Comparison of ENCODE assay signal across 1 cellular context in the genomic region with DNA sequence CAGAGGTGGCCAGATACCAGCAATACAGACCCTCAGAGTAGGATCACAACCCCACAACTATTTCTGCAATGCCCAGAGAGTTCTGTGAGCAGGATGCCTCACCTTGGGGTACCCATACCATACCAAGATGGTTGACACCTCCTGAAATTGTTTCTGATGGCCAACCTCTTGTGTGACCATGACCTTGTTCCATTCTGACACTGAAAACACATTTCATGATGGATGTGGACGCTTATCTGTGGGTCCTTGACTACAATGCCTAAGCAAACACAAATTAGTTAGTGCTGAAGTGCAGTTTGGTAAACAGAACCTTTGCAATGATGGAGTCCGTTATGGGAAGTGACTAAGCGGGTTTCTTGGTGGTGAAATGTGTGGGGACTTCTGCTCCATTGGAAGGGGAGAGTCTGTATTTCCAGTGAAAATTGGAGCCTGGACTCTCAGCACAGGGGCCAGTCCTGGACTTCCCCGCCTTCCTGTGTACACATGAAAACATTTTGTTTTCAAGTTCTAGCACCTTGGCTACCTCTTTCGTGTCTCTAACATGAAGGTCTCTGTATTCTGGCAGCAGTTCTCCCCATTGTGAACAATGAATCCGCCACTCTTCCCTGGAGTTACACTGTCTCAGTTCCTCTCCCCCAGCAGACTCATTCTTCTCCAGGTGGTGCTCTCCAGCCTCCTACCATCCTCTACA.
A peak's percentile ranks its signal among the peaks of the same experiment; 100 is the strongest.
TF ChIP-seq lines count a peak whose summit lies in the region.

No MANE protein-coding gene starts in this region.

TF ChIP-seq in HepG2, 621 proteins besides CTCF, POLR2A, EP300 and RAD21 (continued from another document and continues in another):
- no peak for TF ChIP-seq MBNL3 (CRISPR knock-in tag; conservative IDR thresholded peaks at IDR 0.05)
- TF ChIP-seq, protein P1, sequence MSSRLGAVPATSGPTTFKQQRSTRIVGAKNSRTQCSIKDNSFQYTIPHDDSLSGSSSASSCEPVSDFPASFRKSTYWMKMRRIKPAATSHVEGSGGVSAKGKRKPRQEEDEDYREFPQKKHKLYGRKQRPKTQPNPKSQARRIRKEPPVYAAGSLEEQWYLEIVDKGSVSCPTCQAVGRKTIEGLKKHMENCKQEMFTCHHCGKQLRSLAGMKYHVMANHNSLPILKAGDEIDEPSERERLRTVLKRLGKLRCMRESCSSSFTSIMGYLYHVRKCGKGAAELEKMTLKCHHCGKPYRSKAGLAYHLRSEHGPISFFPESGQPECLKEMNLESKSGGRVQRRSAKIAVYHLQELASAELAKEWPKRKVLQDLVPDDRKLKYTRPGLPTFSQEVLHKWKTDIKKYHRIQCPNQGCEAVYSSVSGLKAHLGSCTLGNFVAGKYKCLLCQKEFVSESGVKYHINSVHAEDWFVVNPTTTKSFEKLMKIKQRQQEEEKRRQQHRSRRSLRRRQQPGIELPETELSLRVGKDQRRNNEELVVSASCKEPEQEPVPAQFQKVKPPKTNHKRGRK (CRISPR knock-in tag; IDR thresholded peaks at IDR 0.05): no peak
- TF ChIP-seq ZFP36 (IDR thresholded peaks at IDR 0.05; ENCODE audit: borderline replicate concordance, low read depth, low read length, partially characterized antibody): no peak
- peak; percentile 68; the same call in 1 of the 2 replicates for TF ChIP-seq ZNF556 (CRISPR knock-in tag; IDR thresholded peaks at IDR 0.05; ENCODE audit: borderline replicate concordance)
- TF ChIP-seq, protein P2, sequence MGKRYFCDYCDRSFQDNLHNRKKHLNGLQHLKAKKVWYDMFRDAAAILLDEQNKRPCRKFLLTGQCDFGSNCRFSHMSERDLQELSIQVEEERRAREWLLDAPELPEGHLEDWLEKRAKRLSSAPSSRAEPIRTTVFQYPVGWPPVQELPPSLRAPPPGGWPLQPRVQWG (CRISPR knock-in tag; IDR thresholded peaks at IDR 0.05; ENCODE audit: borderline replicate concordance, low read depth): no peak
- no peak for TF ChIP-seq ARID2 (CRISPR knock-in tag; IDR thresholded peaks at IDR 0.05; ENCODE audit: borderline replicate concordance)
- peak; percentile 98 for TF ChIP-seq PHF21A (CRISPR knock-in tag; IDR thresholded peaks at IDR 0.05)
- TF ChIP-seq RCOR2 (CRISPR knock-in tag; IDR thresholded peaks at IDR 0.05): peak; percentile 98
- TF ChIP-seq, protein P3, sequence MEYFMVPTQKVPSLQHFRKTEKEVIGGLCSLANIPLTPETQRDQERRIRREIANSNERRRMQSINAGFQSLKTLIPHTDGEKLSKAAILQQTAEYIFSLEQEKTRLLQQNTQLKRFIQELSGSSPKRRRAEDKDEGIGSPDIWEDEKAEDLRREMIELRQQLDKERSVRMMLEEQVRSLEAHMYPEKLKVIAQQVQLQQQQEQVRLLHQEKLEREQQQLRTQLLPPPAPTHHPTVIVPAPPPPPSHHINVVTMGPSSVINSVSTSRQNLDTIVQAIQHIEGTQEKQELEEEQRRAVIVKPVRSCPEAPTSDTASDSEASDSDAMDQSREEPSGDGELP (IDR thresholded peaks at IDR 0.05; ENCODE audit: borderline replicate concordance, low read depth): no peak; the same call in 1 of the 2 replicates
- TF ChIP-seq, protein P4, sequence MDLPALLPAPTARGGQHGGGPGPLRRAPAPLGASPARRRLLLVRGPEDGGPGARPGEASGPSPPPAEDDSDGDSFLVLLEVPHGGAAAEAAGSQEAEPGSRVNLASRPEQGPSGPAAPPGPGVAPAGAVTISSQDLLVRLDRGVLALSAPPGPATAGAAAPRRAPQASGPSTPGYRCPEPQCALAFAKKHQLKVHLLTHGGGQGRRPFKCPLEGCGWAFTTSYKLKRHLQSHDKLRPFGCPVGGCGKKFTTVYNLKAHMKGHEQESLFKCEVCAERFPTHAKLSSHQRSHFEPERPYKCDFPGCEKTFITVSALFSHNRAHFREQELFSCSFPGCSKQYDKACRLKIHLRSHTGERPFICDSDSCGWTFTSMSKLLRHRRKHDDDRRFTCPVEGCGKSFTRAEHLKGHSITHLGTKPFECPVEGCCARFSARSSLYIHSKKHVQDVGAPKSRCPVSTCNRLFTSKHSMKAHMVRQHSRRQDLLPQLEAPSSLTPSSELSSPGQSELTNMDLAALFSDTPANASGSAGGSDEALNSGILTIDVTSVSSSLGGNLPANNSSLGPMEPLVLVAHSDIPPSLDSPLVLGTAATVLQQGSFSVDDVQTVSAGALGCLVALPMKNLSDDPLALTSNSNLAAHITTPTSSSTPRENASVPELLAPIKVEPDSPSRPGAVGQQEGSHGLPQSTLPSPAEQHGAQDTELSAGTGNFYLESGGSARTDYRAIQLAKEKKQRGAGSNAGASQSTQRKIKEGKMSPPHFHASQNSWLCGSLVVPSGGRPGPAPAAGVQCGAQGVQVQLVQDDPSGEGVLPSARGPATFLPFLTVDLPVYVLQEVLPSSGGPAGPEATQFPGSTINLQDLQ (CRISPR knock-in tag; IDR thresholded peaks at IDR 0.05): peak; percentile 40; the same call in 1 of the 2 replicates
- TF ChIP-seq, protein P5, sequence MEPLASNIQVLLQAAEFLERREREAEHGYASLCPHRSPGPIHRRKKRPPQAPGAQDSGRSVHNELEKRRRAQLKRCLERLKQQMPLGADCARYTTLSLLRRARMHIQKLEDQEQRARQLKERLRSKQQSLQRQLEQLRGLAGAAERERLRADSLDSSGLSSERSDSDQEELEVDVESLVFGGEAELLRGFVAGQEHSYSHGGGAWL (CRISPR knock-in tag; IDR thresholded peaks at IDR 0.05): no peak
- no peak for TF ChIP-seq ATRX (CRISPR knock-in tag; IDR thresholded peaks at IDR 0.05; ENCODE audit: borderline replicate concordance)
- no peak for TF ChIP-seq EEA1 (CRISPR knock-in tag; IDR thresholded peaks at IDR 0.05; ENCODE audit: borderline replicate concordance)
- TF ChIP-seq ONECUT2 (CRISPR knock-in tag; IDR thresholded peaks at IDR 0.05): peak; percentile 49; the same call in 1 of the 2 replicates
- peak; percentile 59; the same call in 1 of the 2 replicates for TF ChIP-seq ARNT2 (CRISPR knock-in tag; IDR thresholded peaks at IDR 0.05; ENCODE audit: low read depth)
- TF ChIP-seq, protein P6, sequence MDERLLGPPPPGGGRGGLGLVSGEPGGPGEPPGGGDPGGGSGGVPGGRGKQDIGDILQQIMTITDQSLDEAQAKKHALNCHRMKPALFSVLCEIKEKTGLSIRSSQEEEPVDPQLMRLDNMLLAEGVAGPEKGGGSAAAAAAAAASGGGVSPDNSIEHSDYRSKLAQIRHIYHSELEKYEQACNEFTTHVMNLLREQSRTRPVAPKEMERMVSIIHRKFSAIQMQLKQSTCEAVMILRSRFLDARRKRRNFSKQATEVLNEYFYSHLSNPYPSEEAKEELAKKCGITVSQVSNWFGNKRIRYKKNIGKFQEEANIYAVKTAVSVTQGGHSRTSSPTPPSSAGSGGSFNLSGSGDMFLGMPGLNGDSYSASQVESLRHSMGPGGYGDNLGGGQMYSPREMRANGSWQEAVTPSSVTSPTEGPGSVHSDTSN (CRISPR knock-in tag; IDR thresholded peaks at IDR 0.05): peak; percentile 84
- 0 out of 2 replicates have a peak, but pooled peaks have one; percentile 56 for TF ChIP-seq STAT5B (CRISPR knock-in tag; IDR thresholded peaks at IDR 0.05)
- TF ChIP-seq SMYD3 (CRISPR knock-in tag; IDR thresholded peaks at IDR 0.05): no peak
- no peak for TF ChIP-seq NFKB2 (CRISPR knock-in tag; IDR thresholded peaks at IDR 0.05; ENCODE audit: borderline replicate concordance)
- no peak for TF ChIP-seq PAF1 (CRISPR knock-in tag; IDR thresholded peaks at IDR 0.05)
- no peak for TF ChIP-seq KDM5A (IDR thresholded peaks at IDR 0.05; ENCODE audit: borderline replicate concordance, low read length)
- 0 out of 2 replicates have a peak, but pooled peaks have one; percentile 14 for TF ChIP-seq ZNF143 (CRISPR knock-in tag; IDR thresholded peaks at IDR 0.05)
- TF ChIP-seq HOXA9 (CRISPR knock-in tag; IDR thresholded peaks at IDR 0.05; ENCODE audit: borderline replicate concordance): no peak
- TF ChIP-seq GLI4 (CRISPR knock-in tag; IDR thresholded peaks at IDR 0.05; ENCODE audit: borderline replicate concordance): no peak
- TF ChIP-seq, protein P7, sequence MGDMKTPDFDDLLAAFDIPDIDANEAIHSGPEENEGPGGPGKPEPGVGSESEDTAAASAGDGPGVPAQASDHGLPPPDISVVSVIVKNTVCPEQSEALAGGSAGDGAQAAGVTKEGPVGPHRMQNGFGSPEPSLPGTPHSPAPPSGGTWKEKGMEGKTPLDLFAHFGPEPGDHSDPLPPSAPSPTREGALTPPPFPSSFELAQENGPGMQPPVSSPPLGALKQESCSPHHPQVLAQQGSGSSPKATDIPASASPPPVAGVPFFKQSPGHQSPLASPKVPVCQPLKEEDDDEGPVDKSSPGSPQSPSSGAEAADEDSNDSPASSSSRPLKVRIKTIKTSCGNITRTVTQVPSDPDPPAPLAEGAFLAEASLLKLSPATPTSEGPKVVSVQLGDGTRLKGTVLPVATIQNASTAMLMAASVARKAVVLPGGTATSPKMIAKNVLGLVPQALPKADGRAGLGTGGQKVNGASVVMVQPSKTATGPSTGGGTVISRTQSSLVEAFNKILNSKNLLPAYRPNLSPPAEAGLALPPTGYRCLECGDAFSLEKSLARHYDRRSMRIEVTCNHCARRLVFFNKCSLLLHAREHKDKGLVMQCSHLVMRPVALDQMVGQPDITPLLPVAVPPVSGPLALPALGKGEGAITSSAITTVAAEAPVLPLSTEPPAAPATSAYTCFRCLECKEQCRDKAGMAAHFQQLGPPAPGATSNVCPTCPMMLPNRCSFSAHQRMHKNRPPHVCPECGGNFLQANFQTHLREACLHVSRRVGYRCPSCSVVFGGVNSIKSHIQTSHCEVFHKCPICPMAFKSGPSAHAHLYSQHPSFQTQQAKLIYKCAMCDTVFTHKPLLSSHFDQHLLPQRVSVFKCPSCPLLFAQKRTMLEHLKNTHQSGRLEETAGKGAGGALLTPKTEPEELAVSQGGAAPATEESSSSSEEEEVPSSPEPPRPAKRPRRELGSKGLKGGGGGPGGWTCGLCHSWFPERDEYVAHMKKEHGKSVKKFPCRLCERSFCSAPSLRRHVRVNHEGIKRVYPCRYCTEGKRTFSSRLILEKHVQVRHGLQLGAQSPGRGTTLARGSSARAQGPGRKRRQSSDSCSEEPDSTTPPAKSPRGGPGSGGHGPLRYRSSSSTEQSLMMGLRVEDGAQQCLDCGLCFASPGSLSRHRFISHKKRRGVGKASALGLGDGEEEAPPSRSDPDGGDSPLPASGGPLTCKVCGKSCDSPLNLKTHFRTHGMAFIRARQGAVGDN (CRISPR knock-in tag; IDR thresholded peaks at IDR 0.05): peak; percentile 71
- TF ChIP-seq, protein P8, sequence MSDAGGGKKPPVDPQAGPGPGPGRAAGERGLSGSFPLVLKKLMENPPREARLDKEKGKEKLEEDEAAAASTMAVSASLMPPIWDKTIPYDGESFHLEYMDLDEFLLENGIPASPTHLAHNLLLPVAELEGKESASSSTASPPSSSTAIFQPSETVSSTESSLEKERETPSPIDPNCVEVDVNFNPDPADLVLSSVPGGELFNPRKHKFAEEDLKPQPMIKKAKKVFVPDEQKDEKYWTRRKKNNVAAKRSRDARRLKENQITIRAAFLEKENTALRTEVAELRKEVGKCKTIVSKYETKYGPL (CRISPR knock-in tag; IDR thresholded peaks at IDR 0.05): no peak
- peak; percentile 56; the same call in 1 of the 2 replicates for TF ChIP-seq ZNF792 (CRISPR knock-in tag; IDR thresholded peaks at IDR 0.05)
- TF ChIP-seq, protein P9, sequence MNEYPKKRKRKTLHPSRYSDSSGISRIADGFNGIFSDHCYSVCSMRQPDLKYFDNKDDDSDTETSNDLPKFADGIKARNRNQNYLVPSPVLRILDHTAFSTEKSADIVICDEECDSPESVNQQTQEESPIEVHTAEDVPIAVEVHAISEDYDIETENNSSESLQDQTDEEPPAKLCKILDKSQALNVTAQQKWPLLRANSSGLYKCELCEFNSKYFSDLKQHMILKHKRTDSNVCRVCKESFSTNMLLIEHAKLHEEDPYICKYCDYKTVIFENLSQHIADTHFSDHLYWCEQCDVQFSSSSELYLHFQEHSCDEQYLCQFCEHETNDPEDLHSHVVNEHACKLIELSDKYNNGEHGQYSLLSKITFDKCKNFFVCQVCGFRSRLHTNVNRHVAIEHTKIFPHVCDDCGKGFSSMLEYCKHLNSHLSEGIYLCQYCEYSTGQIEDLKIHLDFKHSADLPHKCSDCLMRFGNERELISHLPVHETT (CRISPR knock-in tag; conservative IDR thresholded peaks at IDR 0.05): peak; percentile 81; the same call in 1 of the 2 replicates
- peak; percentile 60; the same call in 1 of the 2 replicates for TF ChIP-seq MAFG (CRISPR knock-in tag; IDR thresholded peaks at IDR 0.05)
- no peak for TF ChIP-seq ZNF256 (CRISPR knock-in tag; conservative IDR thresholded peaks at IDR 0.05)
- peak; percentile 73; the same call in 1 of the 2 replicates for TF ChIP-seq ZNF747 (CRISPR knock-in tag; IDR thresholded peaks at IDR 0.05; ENCODE audit: borderline replicate concordance)
- TF ChIP-seq, protein P10, sequence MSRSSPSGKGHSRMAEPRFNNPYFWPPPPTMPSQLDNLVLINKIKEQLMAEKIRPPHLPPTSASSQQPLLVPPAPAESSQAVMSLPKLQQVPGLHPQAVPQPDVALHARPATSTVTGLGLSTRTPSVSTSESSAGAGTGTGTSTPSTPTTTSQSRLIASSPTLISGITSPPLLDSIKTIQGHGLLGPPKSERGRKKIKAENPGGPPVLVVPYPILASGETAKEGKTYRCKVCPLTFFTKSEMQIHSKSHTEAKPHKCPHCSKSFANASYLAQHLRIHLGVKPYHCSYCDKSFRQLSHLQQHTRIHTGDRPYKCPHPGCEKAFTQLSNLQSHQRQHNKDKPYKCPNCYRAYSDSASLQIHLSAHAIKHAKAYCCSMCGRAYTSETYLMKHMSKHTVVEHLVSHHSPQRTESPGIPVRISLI (CRISPR knock-in tag; IDR thresholded peaks at IDR 0.05; ENCODE audit: borderline replicate concordance): peak; percentile 53; the same call in 1 of the 2 replicates
- TF ChIP-seq ZNF180 (CRISPR knock-in tag; IDR thresholded peaks at IDR 0.05; ENCODE audit: borderline replicate concordance, low read depth): no peak
- TF ChIP-seq ZFP90 (CRISPR knock-in tag; IDR thresholded peaks at IDR 0.05; ENCODE audit: borderline replicate concordance): no peak
- peak; percentile 98 for TF ChIP-seq NR2F6 (IDR thresholded peaks at IDR 0.05)
- peak; percentile 99 for TF ChIP-seq NR2F6 (CRISPR knock-in tag; IDR thresholded peaks at IDR 0.05)
- TF ChIP-seq, protein P11, sequence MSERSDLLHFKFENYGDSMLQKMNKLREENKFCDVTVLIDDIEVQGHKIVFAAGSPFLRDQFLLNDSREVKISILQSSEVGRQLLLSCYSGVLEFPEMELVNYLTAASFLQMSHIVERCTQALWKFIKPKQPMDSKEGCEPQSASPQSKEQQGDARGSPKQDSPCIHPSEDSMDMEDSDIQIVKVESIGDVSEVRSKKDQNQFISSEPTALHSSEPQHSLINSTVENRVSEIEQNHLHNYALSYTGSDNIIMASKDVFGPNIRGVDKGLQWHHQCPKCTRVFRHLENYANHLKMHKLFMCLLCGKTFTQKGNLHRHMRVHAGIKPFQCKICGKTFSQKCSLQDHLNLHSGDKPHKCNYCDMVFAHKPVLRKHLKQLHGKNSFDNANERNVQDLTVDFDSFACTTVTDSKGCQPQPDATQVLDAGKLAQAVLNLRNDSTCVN (CRISPR knock-in tag; IDR thresholded peaks at IDR 0.05; ENCODE audit: borderline replicate concordance): no peak
- TF ChIP-seq, protein P12, sequence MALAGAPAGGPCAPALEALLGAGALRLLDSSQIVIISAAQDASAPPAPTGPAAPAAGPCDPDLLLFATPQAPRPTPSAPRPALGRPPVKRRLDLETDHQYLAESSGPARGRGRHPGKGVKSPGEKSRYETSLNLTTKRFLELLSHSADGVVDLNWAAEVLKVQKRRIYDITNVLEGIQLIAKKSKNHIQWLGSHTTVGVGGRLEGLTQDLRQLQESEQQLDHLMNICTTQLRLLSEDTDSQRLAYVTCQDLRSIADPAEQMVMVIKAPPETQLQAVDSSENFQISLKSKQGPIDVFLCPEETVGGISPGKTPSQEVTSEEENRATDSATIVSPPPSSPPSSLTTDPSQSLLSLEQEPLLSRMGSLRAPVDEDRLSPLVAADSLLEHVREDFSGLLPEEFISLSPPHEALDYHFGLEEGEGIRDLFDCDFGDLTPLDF (CRISPR knock-in tag; IDR thresholded peaks at IDR 0.05): no peak
- TF ChIP-seq EHMT2 (IDR thresholded peaks at IDR 0.05; ENCODE audit: borderline replicate concordance, low read depth, low read length): peak; percentile 78; the same call in 1 of the 2 replicates
